In the genomic region with DNA sequence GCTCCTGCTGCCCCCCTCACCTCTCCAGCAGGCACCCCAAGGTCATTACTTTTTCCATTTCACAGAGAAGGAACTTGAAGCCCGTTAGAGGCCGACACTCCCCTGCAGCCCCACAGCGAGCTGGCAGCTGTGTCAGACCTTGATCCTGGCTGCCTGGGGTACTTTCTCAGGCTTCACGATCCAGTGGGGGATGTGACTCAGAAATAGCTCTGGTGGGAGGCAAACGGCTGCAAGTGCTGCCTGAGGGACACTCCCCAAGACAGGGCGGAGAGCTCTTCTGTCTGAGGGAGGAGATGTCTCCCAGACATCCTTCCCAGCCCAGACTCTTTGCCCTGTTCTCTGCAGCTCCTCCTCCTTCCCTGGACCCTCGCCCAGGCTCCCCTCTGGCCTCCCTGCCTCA, we compare ENCODE assay signal across 1 cellular context.
TF ChIP-seq lines count a peak whose summit lies in the region.

No MANE protein-coding gene starts in this region.

TF ChIP-seq in GM23338, 12 proteins besides CTCF, POLR2A, EP300 and RAD21 (continued from another document):
- TF ChIP-seq, protein P1, sequence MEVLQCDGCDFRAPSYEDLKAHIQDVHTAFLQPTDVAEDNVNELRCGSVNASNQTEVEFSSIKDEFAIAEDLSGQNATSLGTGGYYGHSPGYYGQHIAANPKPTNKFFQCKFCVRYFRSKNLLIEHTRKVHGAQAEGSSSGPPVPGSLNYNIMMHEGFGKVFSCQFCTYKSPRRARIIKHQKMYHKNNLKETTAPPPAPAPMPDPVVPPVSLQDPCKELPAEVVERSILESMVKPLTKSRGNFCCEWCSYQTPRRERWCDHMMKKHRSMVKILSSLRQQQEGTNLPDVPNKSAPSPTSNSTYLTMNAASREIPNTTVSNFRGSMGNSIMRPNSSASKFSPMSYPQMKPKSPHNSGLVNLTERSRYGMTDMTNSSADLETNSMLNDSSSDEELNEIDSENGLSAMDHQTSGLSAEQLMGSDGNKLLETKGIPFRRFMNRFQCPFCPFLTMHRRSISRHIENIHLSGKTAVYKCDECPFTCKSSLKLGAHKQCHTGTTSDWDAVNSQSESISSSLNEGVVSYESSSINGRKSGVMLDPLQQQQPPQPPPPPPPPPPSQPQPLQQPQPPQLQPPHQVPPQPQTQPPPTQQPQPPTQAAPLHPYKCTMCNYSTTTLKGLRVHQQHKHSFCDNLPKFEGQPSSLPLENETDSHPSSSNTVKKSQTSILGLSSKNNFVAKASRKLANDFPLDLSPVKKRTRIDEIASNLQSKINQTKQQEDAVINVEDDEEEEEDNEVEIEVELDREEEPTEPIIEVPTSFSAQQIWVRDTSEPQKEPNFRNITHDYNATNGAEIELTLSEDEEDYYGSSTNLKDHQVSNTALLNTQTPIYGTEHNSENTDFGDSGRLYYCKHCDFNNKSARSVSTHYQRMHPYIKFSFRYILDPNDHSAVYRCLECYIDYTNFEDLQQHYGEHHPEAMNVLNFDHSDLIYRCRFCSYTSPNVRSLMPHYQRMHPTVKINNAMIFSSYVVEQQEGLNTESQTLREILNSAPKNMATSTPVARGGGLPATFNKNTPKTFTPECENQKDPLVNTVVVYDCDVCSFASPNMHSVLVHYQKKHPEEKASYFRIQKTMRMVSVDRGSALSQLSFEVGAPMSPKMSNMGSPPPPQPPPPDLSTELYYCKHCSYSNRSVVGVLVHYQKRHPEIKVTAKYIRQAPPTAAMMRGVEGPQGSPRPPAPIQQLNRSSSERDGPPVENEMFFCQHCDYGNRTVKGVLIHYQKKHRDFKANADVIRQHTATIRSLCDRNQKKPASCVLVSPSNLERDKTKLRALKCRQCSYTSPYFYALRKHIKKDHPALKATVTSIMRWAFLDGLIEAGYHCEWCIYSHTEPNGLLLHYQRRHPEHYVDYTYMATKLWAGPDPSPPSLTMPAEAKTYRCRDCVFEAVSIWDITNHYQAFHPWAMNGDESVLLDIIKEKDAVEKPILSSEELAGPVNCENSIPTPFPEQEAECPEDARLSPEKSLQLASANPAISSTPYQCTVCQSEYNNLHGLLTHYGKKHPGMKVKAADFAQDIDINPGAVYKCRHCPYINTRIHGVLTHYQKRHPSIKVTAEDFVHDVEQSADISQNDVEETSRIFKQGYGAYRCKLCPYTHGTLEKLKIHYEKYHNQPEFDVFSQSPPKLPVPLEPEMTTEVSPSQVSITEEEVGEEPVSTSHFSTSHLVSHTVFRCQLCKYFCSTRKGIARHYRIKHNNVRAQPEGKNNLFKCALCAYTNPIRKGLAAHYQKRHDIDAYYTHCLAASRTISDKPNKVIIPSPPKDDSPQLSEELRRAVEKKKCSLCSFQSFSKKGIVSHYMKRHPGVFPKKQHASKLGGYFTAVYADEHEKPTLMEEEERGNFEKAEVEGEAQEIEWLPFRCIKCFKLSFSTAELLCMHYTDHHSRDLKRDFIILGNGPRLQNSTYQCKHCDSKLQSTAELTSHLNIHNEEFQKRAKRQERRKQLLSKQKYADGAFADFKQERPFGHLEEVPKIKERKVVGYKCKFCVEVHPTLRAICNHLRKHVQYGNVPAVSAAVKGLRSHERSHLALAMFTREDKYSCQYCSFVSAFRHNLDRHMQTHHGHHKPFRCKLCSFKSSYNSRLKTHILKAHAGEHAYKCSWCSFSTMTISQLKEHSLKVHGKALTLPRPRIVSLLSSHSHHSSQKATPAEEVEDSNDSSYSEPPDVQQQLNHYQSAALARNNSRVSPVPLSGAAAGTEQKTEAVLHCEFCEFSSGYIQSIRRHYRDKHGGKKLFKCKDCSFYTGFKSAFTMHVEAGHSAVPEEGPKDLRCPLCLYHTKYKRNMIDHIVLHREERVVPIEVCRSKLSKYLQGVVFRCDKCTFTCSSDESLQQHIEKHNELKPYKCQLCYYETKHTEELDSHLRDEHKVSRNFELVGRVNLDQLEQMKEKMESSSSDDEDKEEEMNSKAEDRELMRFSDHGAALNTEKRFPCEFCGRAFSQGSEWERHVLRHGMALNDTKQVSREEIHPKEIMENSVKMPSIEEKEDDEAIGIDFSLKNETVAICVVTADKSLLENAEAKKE (CRISPR knock-in tag; IDR thresholded peaks at IDR 0.05), result no peak
- no peak for TF ChIP-seq CREB1 (CRISPR knock-in tag; IDR thresholded peaks at IDR 0.05; ENCODE audit: low read depth)
- TF ChIP-seq, protein P2, sequence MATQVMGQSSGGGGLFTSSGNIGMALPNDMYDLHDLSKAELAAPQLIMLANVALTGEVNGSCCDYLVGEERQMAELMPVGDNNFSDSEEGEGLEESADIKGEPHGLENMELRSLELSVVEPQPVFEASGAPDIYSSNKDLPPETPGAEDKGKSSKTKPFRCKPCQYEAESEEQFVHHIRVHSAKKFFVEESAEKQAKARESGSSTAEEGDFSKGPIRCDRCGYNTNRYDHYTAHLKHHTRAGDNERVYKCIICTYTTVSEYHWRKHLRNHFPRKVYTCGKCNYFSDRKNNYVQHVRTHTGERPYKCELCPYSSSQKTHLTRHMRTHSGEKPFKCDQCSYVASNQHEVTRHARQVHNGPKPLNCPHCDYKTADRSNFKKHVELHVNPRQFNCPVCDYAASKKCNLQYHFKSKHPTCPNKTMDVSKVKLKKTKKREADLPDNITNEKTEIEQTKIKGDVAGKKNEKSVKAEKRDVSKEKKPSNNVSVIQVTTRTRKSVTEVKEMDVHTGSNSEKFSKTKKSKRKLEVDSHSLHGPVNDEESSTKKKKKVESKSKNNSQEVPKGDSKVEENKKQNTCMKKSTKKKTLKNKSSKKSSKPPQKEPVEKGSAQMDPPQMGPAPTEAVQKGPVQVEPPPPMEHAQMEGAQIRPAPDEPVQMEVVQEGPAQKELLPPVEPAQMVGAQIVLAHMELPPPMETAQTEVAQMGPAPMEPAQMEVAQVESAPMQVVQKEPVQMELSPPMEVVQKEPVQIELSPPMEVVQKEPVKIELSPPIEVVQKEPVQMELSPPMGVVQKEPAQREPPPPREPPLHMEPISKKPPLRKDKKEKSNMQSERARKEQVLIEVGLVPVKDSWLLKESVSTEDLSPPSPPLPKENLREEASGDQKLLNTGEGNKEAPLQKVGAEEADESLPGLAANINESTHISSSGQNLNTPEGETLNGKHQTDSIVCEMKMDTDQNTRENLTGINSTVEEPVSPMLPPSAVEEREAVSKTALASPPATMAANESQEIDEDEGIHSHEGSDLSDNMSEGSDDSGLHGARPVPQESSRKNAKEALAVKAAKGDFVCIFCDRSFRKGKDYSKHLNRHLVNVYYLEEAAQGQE (IDR thresholded peaks at IDR 0.05; ENCODE audit: unreplicated experiment), result no peak
